ENCODE assay signal across 41 cellular contexts in the genomic region with DNA sequence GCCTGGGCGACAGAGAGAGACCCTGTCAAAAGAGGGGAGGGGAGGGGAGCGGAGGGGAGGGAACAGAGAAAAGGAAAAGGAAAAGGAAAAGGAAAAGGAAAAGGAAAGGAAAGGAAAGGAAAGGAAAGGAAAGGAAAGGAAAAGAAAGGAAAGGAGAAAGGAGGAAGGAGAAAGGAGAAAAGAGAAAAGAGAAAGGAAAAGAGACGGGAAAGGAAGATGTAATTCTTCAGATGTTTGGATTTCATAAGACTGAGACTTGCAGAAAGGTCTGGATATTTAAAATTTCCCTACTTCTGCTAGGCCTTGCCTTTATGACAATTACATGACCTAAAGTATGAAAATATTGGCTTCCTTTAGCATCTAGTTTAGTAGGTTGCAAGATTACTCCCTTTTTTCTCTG.
"Had no signal": no experiment of that assay in that cellular context is flagged by ENCODE, and none has a peak within 500 bp of the region (broad histone marks: within the 10 kb centered on the region; RNA-seq: fewer than 3 reads in every experiment).

No MANE protein-coding gene starts in this region.

- H3K4me3 Mint-ChIP-seq: activated naive CD4-positive, alpha-beta T cell treated with anti-CD3 and anti-CD28 coated beads for 36 hours; activated naive CD4-positive, alpha-beta T cell treated with anti-CD3 and anti-CD28 coated beads, Interleukin-2, amount 10 ng/mL, durations not matched to agents 7 days and 5 days; activated naive CD4-positive, alpha-beta T cell treated with anti-CD3 and anti-CD28 coated beads, Interleukin-2, amount 50 U/mL, for 24 hours; activated naive CD8-positive, alpha-beta T cell; activated naive CD8-positive, alpha-beta T cell treated with anti-CD3 and anti-CD28 coated beads for 36 hours; activated naive CD8-positive, alpha-beta T cell treated with anti-CD3 and anti-CD28 coated beads, Interleukin-2, amount 10 ng/mL, durations not matched to agents 7 days and 5 days; activated naive CD8-positive, alpha-beta T cell treated with anti-CD3 and anti-CD28 coated beads, Interleukin-2, amount 50 U/mL, for 24 hours; activated T-cell treated with anti-CD3 and anti-CD28 coated beads, Interleukin-2, amount 50 U/mL, for 24 hours; activated T-cell treated with anti-CD3 and anti-CD28 coated beads, Interleukin-2, amount 50 U/mL, for 4 hours; activated T-cell treated with anti-CD3 and anti-CD28 coated beads, Interleukin-2, amount 50 U/mL, for 72 hours; activated T-helper 1 cell treated with anti-CD3 and anti-CD28 coated beads, Interleukin-12 subunit alpha, Interleukin-12 subunit beta, Interleukin-2, Interleukin-4 antibody, amounts not matched to agents 30 ng/mL and 10 ng/mL and 1 ng/mL, durations not matched to agents 14 hours and 24 hours and 36 hours; activated T-helper 17 cell treated with anti-CD3 and anti-CD28 coated beads, Interleukin-2, amount 50 U/mL, for 72 hours; brain; central memory CD8-positive, alpha-beta T cell had no signal

- H3K4me3 ChIP-seq: adrenal gland, ascending aorta, body of pancreas, breast epithelium, cardiac muscle cell had no signal

- H3K9me3 Mint-ChIP-seq: activated naive CD4-positive, alpha-beta T cell treated with anti-CD3 and anti-CD28 coated beads for 36 hours; activated naive CD4-positive, alpha-beta T cell treated with anti-CD3 and anti-CD28 coated beads, Interleukin-2, amount 10 ng/mL, durations not matched to agents 7 days and 5 days; activated naive CD4-positive, alpha-beta T cell treated with anti-CD3 and anti-CD28 coated beads, Interleukin-2, amount 50 U/mL, for 24 hours; activated naive CD8-positive, alpha-beta T cell treated with anti-CD3 and anti-CD28 coated beads for 36 hours; activated naive CD8-positive, alpha-beta T cell treated with anti-CD3 and anti-CD28 coated beads, Interleukin-2, amount 10 ng/mL, durations not matched to agents 7 days and 5 days; activated T-cell treated with anti-CD3 and anti-CD28 coated beads, Interleukin-2, amount 50 U/mL, for 24 hours; activated T-cell treated with anti-CD3 and anti-CD28 coated beads, Interleukin-2, amount 50 U/mL, for 4 hours; activated T-cell treated with anti-CD3 and anti-CD28 coated beads, Interleukin-2, amount 50 U/mL, for 72 hours; activated T-helper 1 cell treated with anti-CD3 and anti-CD28 coated beads, Interleukin-12 subunit alpha, Interleukin-12 subunit beta, Interleukin-2, Interleukin-4 antibody, amounts not matched to agents 30 ng/mL and 10 ng/mL and 1 ng/mL, durations not matched to agents 14 hours and 24 hours and 36 hours; activated T-helper 17 cell treated with anti-CD3 and anti-CD28 coated beads, Interleukin-2, amount 50 U/mL, for 72 hours; activated T-helper 2 cell treated with anti-CD3 and anti-CD28 coated beads, Interferon-gamma antibody, Interleukin-2, Interleukin-4, amounts not matched to agents 10 μg/mL and 5 μg/mL and 100 μg/mL, durations not matched to agents 14 hours and 24 hours and 36 hours; brain; central memory CD8-positive, alpha-beta T cell had no signal

- ATAC-seq: activated naive CD4-positive, alpha-beta T cell treated with anti-CD3 and anti-CD28 coated beads, Interleukin-2, amount 50 U/mL, for 72 hours; activated naive CD8-positive, alpha-beta T cell treated with anti-CD3 and anti-CD28 coated beads, Interleukin-2, amount 50 U/mL, for 24 hours; activated T-cell treated with anti-CD3 and anti-CD28 coated beads, Interleukin-2, amount 50 U/mL, for 4 hours; activated T-cell treated with anti-CD3 and anti-CD28 coated beads, Interleukin-2, amount 50 U/mL, for 72 hours; activated T-helper 17 cell treated with anti-CD3 and anti-CD28 coated beads, Interleukin-2, amount 50 U/mL, for 72 hours; body of pancreas had no signal

- FAIRE-seq: astrocyte, bronchial epithelial cell had no signal

- H3K36me3 ChIP-seq: adrenal gland, brain microvascular endothelial cell, breast epithelium, cardiac muscle cell had no signal

- H3K27me3 Mint-ChIP-seq: activated naive CD4-positive, alpha-beta T cell treated with anti-CD3 and anti-CD28 coated beads, Interleukin-2, amount 10 ng/mL, durations not matched to agents 7 days and 5 days; activated naive CD4-positive, alpha-beta T cell treated with anti-CD3 and anti-CD28 coated beads, Interleukin-2, amount 50 U/mL, for 24 hours; activated naive CD8-positive, alpha-beta T cell; activated naive CD8-positive, alpha-beta T cell treated with anti-CD3 and anti-CD28 coated beads for 36 hours; activated naive CD8-positive, alpha-beta T cell treated with anti-CD3 and anti-CD28 coated beads, Interleukin-2, amount 10 ng/mL, durations not matched to agents 7 days and 5 days; activated naive CD8-positive, alpha-beta T cell treated with anti-CD3 and anti-CD28 coated beads, Interleukin-2, amount 50 U/mL, for 24 hours; activated T-cell treated with anti-CD3 and anti-CD28 coated beads, Interleukin-2, amount 50 U/mL, for 24 hours; activated T-helper 17 cell treated with anti-CD3 and anti-CD28 coated beads, Interleukin-2, amount 50 U/mL, for 72 hours; brain; central memory CD8-positive, alpha-beta T cell had no signal

- DNase-seq: activated effector memory CD4-positive, alpha-beta T cell treated with anti-CD3 and anti-CD28 coated beads, Interleukin-2, amount 50 U/mL, for 16 hours; activated effector memory CD4-positive, alpha-beta T cell treated with Interleukin-2 at 50 U/mL for 16 hours; activated gamma-delta T cell; activated gamma-delta T cell treated with Interleukin-2 at 50 U/mL for 16 hours; activated naive CD4-positive, alpha-beta T cell; activated naive CD4-positive, alpha-beta T cell treated with anti-CD3 and anti-CD28 coated beads for 36 hours; activated naive CD4-positive, alpha-beta T cell treated with anti-CD3 and anti-CD28 coated beads, Interleukin-2, amount 10 ng/mL, durations not matched to agents 7 days and 5 days; activated naive CD4-positive, alpha-beta T cell treated with anti-CD3 and anti-CD28 coated beads, Interleukin-2, amount 50 U/mL, for 16 hours; activated naive CD4-positive, alpha-beta T cell treated with Interleukin-2 at 50 U/mL for 16 hours; activated naive CD8-positive, alpha-beta T cell treated with anti-CD3 and anti-CD28 coated beads for 36 hours; activated naive CD8-positive, alpha-beta T cell treated with anti-CD3 and anti-CD28 coated beads, Interleukin-2, amount 10 ng/mL, durations not matched to agents 7 days and 5 days; activated naive CD8-positive, alpha-beta T cell treated with anti-CD3 and anti-CD28 coated beads, Interleukin-2, amount 50 U/mL, for 24 hours; activated T-cell treated with anti-CD3 and anti-CD28 coated beads for 4 hours; activated T-cell treated with anti-CD3 and anti-CD28 coated beads, Interleukin-2, amount 50 U/mL, for 1 hour; activated T-cell treated with anti-CD3 and anti-CD28 coated beads, Interleukin-2, amount 50 U/mL, for 24 hours; activated T-cell treated with anti-CD3 and anti-CD28 coated beads, Interleukin-2, amount 50 U/mL, for 4 hours; activated T-cell treated with anti-CD3 and anti-CD28 coated beads, Interleukin-2, amount 50 U/mL, for 48 hours; activated T-cell treated with anti-CD3 and anti-CD28 coated beads, Interleukin-2, amount 50 U/mL, for 72 hours; adrenal gland; amniotic stem cell; amygdala; anterior cingulate cortex; aorta; body of pancreas; brain microvascular endothelial cell; caudate nucleus; central memory CD4-positive, alpha-beta T cell; cerebellar nuclear complex had no signal

- H3K4me1 Mint-ChIP-seq: activated naive CD4-positive, alpha-beta T cell treated with anti-CD3 and anti-CD28 coated beads, Interleukin-2, amount 10 ng/mL, durations not matched to agents 7 days and 5 days; activated naive CD4-positive, alpha-beta T cell treated with anti-CD3 and anti-CD28 coated beads, Interleukin-2, amount 50 U/mL, for 24 hours; activated naive CD8-positive, alpha-beta T cell treated with anti-CD3 and anti-CD28 coated beads for 36 hours; activated naive CD8-positive, alpha-beta T cell treated with anti-CD3 and anti-CD28 coated beads, Interleukin-2, amount 10 ng/mL, durations not matched to agents 7 days and 5 days had no signal

- H3K4me1 ChIP-seq: ascending aorta, body of pancreas, breast epithelium had no signal

- H3K36me3 Mint-ChIP-seq: activated naive CD4-positive, alpha-beta T cell treated with anti-CD3 and anti-CD28 coated beads, Interleukin-2, amount 10 ng/mL, durations not matched to agents 7 days and 5 days; activated naive CD4-positive, alpha-beta T cell treated with anti-CD3 and anti-CD28 coated beads, Interleukin-2, amount 50 U/mL, for 72 hours had no signal

- H3K9me3 ChIP-seq: adrenal gland, ascending aorta, breast epithelium had no signal

- H3K27me3 ChIP-seq: adrenal gland, ascending aorta, body of pancreas, brain microvascular endothelial cell, breast epithelium, cardiac muscle cell had no signal

- H3K27ac Mint-ChIP-seq: activated naive CD4-positive, alpha-beta T cell treated with anti-CD3 and anti-CD28 coated beads for 36 hours; activated naive CD4-positive, alpha-beta T cell treated with anti-CD3 and anti-CD28 coated beads, Interleukin-2, amount 10 ng/mL, durations not matched to agents 7 days and 5 days; activated naive CD4-positive, alpha-beta T cell treated with anti-CD3 and anti-CD28 coated beads, Interleukin-2, amount 50 U/mL, for 24 hours; activated naive CD4-positive, alpha-beta T cell treated with anti-CD3 and anti-CD28 coated beads, Interleukin-2, amount 50 U/mL, for 72 hours; activated naive CD8-positive, alpha-beta T cell; activated naive CD8-positive, alpha-beta T cell treated with anti-CD3 and anti-CD28 coated beads for 36 hours; activated naive CD8-positive, alpha-beta T cell treated with anti-CD3 and anti-CD28 coated beads, Interleukin-2, amount 10 ng/mL, durations not matched to agents 7 days and 5 days; activated naive CD8-positive, alpha-beta T cell treated with anti-CD3 and anti-CD28 coated beads, Interleukin-2, amount 50 U/mL, for 24 hours; activated T-cell treated with anti-CD3 and anti-CD28 coated beads, Interleukin-2, amount 50 U/mL, for 24 hours; activated T-helper 1 cell treated with anti-CD3 and anti-CD28 coated beads, Interleukin-12 subunit alpha, Interleukin-12 subunit beta, Interleukin-2, Interleukin-4 antibody, amounts not matched to agents 30 ng/mL and 10 ng/mL and 1 ng/mL, durations not matched to agents 14 hours and 24 hours and 36 hours; activated T-helper 17 cell treated with anti-CD3 and anti-CD28 coated beads, Interleukin-2, amount 50 U/mL, for 72 hours; activated T-helper 2 cell treated with anti-CD3 and anti-CD28 coated beads, Interferon-gamma antibody, Interleukin-2, Interleukin-4, amounts not matched to agents 10 μg/mL and 5 μg/mL and 100 μg/mL, durations not matched to agents 14 hours and 24 hours and 36 hours; brain had no signal

- H3K27ac ChIP-seq: adrenal gland, ascending aorta, body of pancreas, brain microvascular endothelial cell, breast epithelium, cardiac muscle cell had no signal
